Comparison of ENCODE assay signal across 8 cellular contexts in the genomic region with DNA sequence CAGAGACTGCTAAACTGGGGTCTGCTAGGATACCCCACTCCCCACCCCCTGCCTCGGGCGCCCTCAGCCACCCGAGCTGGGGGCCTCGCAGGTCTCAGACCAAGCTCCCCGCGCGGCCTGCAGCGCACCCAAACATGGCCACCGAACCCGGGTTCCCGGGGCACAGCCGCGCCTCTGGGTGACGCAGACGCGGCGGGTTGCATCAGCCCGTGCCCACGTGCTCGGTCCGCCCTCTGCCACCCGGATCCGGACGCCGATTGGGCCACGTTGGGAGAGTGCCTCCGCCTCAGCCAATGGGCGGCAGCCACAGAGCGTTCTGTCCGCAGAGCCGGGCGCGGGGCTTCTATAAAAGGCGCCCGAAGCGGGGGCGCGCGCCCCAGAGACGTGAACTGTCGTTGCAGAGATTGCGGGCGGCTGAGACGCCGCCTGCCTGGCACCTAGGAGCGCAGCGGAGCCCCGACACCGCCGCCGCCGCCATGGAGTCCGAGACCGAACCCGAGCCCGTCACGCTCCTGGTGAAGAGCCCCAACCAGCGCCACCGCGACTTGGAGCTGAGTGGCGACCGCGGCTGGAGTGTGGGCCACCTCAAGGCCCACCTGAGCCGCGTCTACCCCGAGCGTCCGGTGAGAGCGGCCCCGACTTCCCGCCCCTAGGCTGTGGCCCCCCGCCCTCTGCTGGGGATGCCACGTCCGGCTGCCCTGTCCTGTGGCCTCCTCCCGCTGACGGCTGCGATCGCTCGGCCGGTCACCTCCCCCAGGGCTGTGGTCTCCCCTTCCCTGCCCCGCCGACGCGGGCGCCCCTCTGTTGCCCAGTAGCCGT. TPM values are rescaled to one million over a fixed set of nuclear protein-coding genes. Genes with fewer than 3 reads are reported as not detected.
A peak's percentile ranks its signal among the peaks of the same experiment; 100 is the strongest.
DNase-seq lines count a peak whose midpoint lies in the region; ATAC-seq and TF ChIP-seq lines count a peak whose summit lies in the region.

A gene with protein sequence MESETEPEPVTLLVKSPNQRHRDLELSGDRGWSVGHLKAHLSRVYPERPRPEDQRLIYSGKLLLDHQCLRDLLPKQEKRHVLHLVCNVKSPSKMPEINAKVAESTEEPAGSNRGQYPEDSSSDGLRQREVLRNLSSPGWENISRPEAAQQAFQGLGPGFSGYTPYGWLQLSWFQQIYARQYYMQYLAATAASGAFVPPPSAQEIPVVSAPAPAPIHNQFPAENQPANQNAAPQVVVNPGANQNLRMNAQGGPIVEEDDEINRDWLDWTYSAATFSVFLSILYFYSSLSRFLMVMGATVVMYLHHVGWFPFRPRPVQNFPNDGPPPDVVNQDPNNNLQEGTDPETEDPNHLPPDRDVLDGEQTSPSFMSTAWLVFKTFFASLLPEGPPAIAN (plus strand): TSS at position 374 of the 819 bp plus-strand sequence. CDS start 103 bp downstream, at position 477.

- H3K9me3 Mint-ChIP-seq in activated T-helper 2 cell treated with anti-CD3 and anti-CD28 coated beads, Interferon-gamma antibody, Interleukin-2, Interleukin-4, amounts not matched to agents 10 μg/mL and 5 μg/mL and 100 μg/mL, durations not matched to agents 14 hours and 24 hours and 36 hours = no peaks in the 10 kb centered on the region
- H3K9me3 Mint-ChIP-seq in natural killer cell treated with Interleukin-12 subunit alpha and Interleukin-12 subunit beta and Interleukin-15 and Interleukin-18, amount 100 ng/mL, for 72 hours = no peaks in the 10 kb centered on the region

- H3K4me1 ChIP-seq in RWPE2 (ENCODE audit: insufficient read depth, poor library complexity, severe bottlenecking) = peaks cover 24% of the 10 kb centered on the region

- H3K27me3 Mint-ChIP-seq in activated T-helper 2 cell treated with anti-CD3 and anti-CD28 coated beads, Interferon-gamma antibody, Interleukin-2, Interleukin-4, amounts not matched to agents 10 μg/mL and 5 μg/mL and 100 μg/mL, durations not matched to agents 14 hours and 24 hours and 36 hours (ENCODE audit: low read depth) = no peaks in the 10 kb centered on the region
- no peaks in the 10 kb centered on the region for H3K27me3 Mint-ChIP-seq in natural killer cell treated with Interleukin-12 subunit alpha and Interleukin-12 subunit beta and Interleukin-15 and Interleukin-18, amount 100 ng/mL, for 72 hours

- H3K4me3 Mint-ChIP-seq in activated T-helper 2 cell treated with anti-CD3 and anti-CD28 coated beads, Interferon-gamma antibody, Interleukin-2, Interleukin-4, amounts not matched to agents 10 μg/mL and 5 μg/mL and 100 μg/mL, durations not matched to agents 14 hours and 24 hours and 36 hours (ENCODE audit: low read depth) = peak within 1 kb of the TSS; percentile 98
- H3K4me3 Mint-ChIP-seq in natural killer cell treated with Interleukin-12 subunit alpha and Interleukin-12 subunit beta and Interleukin-15 and Interleukin-18, amount 100 ng/mL, for 72 hours = peak within 1 kb of the TSS; percentile 95

- peak within 1 kb of the TSS; percentile 97 for H3K27ac Mint-ChIP-seq in activated T-helper 2 cell treated with anti-CD3 and anti-CD28 coated beads, Interferon-gamma antibody, Interleukin-2, Interleukin-4, amounts not matched to agents 10 μg/mL and 5 μg/mL and 100 μg/mL, durations not matched to agents 14 hours and 24 hours and 36 hours
- H3K27ac Mint-ChIP-seq in natural killer cell treated with Interleukin-12 subunit alpha and Interleukin-12 subunit beta and Interleukin-15 and Interleukin-18, amount 100 ng/mL, for 72 hours = peak within 1 kb of the TSS; percentile 98 to 99

- no peaks in the 10 kb centered on the region for H3K27me3 ChIP-seq in RWPE2 (ENCODE audit: insufficient read depth, poor library complexity, severe bottlenecking)

- H3K9me3 ChIP-seq in RWPE2 (ENCODE audit: severe bottlenecking) = no peaks in the 10 kb centered on the region

- peak within 1 kb of the TSS; percentile 90 for H3K4me3 ChIP-seq in RWPE2 (ENCODE audit: severe bottlenecking)
- H3K4me3 ChIP-seq in fibroblast of mammary gland (ENCODE audit: control insufficient read depth, low read depth, low read length) = peak within 1 kb of the TSS; percentile 97

- peaks cover 34% of the 10 kb centered on the region for H3K4me1 Mint-ChIP-seq in activated T-helper 2 cell treated with anti-CD3 and anti-CD28 coated beads, Interferon-gamma antibody, Interleukin-2, Interleukin-4, amounts not matched to agents 10 μg/mL and 5 μg/mL and 100 μg/mL, durations not matched to agents 14 hours and 24 hours and 36 hours (ENCODE audit: low read depth)
- peaks cover 37 to 46% of the 10 kb centered on the region in 2 donors for H3K4me1 Mint-ChIP-seq in natural killer cell treated with Interleukin-12 subunit alpha and Interleukin-12 subunit beta and Interleukin-15 and Interleukin-18, amount 100 ng/mL, for 72 hours (ENCODE audit: low read depth in 2 of 2)

- DNase-seq in EL (peak; percentile 98), H4 (ENCODE audit: low spot score) (peak; percentile 98), LoVo (ENCODE audit: low spot score) (peak; percentile 99), RWPE2 (ENCODE audit: low spot score) (peak; percentile 98), fibroblast of mammary gland (ENCODE audit: low read depth) (peak; percentile 96)
- DNase-seq in activated T-helper 2 cell treated with anti-CD3 and anti-CD28 coated beads, Interferon-gamma antibody, Interleukin-2, Interleukin-4, amounts not matched to agents 10 μg/mL and 5 μg/mL and 100 μg/mL, durations not matched to agents 14 hours and 24 hours and 36 hours (ENCODE audit: low spot score) = peak; percentile 99
- peak; percentile 99 for DNase-seq in natural killer cell treated with Interleukin-12 subunit alpha and Interleukin-12 subunit beta and Interleukin-15 and Interleukin-18, amount 100 ng/mL, for 72 hours (ENCODE audit: low spot score)
- DNase-seq in stimulated activated naive CD8-positive, alpha-beta T cell treated with anti-CD3 and anti-CD28 coated beads, Interleukin-15, Interleukin-2, amounts not matched to agents 100 U/mL and 50 U/mL, for 24 hours = peak; percentile 99

- peak within 1 kb of the TSS; percentile 71 for H3K27ac ChIP-seq in RWPE2 (ENCODE audit: poor library complexity, severe bottlenecking)

- H3K36me3 Mint-ChIP-seq in activated T-helper 2 cell treated with anti-CD3 and anti-CD28 coated beads, Interferon-gamma antibody, Interleukin-2, Interleukin-4, amounts not matched to agents 10 μg/mL and 5 μg/mL and 100 μg/mL, durations not matched to agents 14 hours and 24 hours and 36 hours (ENCODE audit: low read depth) = peaks cover 46% of the 10 kb centered on the region
- H3K36me3 Mint-ChIP-seq in natural killer cell treated with Interleukin-12 subunit alpha and Interleukin-12 subunit beta and Interleukin-15 and Interleukin-18, amount 100 ng/mL, for 72 hours = peaks cover 32% of the 10 kb centered on the region

- intact Hi-C loops in activated T-helper 2 cell treated with anti-CD3 and anti-CD28 coated beads, Interferon-gamma antibody, Interleukin-2, Interleukin-4, amounts not matched to agents 10 μg/mL and 5 μg/mL and 100 μg/mL, durations not matched to agents 14 hours and 24 hours and 36 hours (cut with micrococcal nuclease) = loop anchor here (2.0 to 10.0 kb wide), 3 partner anchors 71 to 673 kb away; a partner anchor contains a TSS

- H3K36me3 ChIP-seq in RWPE2 (ENCODE audit: low read depth) = peaks cover 46% of the 10 kb centered on the region

- TF ChIP-seq CTCF in RWPE2 (IDR thresholded peaks at IDR 0.05; ENCODE audit: poor library complexity, severe bottlenecking) = peak; percentile 14
- TF ChIP-seq CTCF in fibroblast of mammary gland (conservative IDR thresholded peaks at IDR 0.05; ENCODE audit: control insufficient read depth, insufficient read depth, low read depth, low read length) = no peak

- peak; percentile 90 for ATAC-seq in RWPE2 (ENCODE audit: low read depth)
- ATAC-seq in natural killer cell treated with Interleukin-12 subunit alpha and Interleukin-12 subunit beta and Interleukin-15 and Interleukin-18, amount 100 ng/mL, for 72 hours = peak; percentile 96 to 97
- peak; percentile 96 for ATAC-seq in stimulated activated naive CD8-positive, alpha-beta T cell treated with anti-CD3 and anti-CD28 coated beads, Interleukin-15, Interleukin-2, amounts not matched to agents 100 U/mL and 50 U/mL, for 24 hours

RNA-seq across cellular contexts. Expression of the gene that starts here (rescaled TPM):
- 70.1 and 86.3 TPM in 2 replicates for total RNA-seq in H4 (2014; rRNA removed; shearing (Covaris generic))
- total RNA-seq in activated T-helper 2 cell treated with anti-CD3 and anti-CD28 coated beads, Interferon-gamma antibody, Interleukin-2, Interleukin-4, amounts not matched to agents 10 μg/mL and 5 μg/mL and 100 μg/mL, durations not matched to agents 14 hours and 24 hours and 36 hours = 172 and 175 TPM in 2 replicates
- total RNA-seq in natural killer cell treated with Interleukin-12 subunit alpha and Interleukin-12 subunit beta and Interleukin-15 and Interleukin-18, amount 100 ng/mL, for 72 hours = 100 to 1,000 TPM; 127 to 141 TPM

Comparison
In these comparisons a context has a peak if more than half of its experiments do, and no peak if none do; other contexts are left out.
1. Peak in every context shown above with its lines: DNase-seq, ATAC-seq, H3K4me3 ChIP-seq and H3K27ac ChIP-seq.